ENCODE assay signal across 8 cellular contexts in genomic region chr3:4834403-4834866, GRCh38.
DNase-seq lines count a peak whose midpoint lies in the region; ATAC-seq and TF ChIP-seq lines count a peak whose summit lies in the region.

No MANE protein-coding gene starts in this region.

- no peak overlapping the region for H3K4me3 ChIP-seq in psoas muscle

- H3K27ac Mint-ChIP-seq in dendritic cell treated with granulocyte-macrophage colony-stimulating factor and Interleukin-4, amounts not matched to agents 40 ng/mL and 50 ng/mL, for 4 days: peak overlapping the region; percentile 61
- H3K27ac Mint-ChIP-seq in stimulated activated naive CD8-positive, alpha-beta T cell treated with anti-CD3 and anti-CD28 coated beads, Interleukin-15, amount 100 ng/mL, for 72 hours: peak overlapping the region; percentile 91 to 98

- WGBS in psoas muscle, 3 donors: 70 to 81% (median 78%) methylated on average over 8 of the region's 8 CpGs

- intact Hi-C loops in dendritic cell treated with granulocyte-macrophage colony-stimulating factor and Interleukin-4, amounts not matched to agents 40 ng/mL and 50 ng/mL, for 4 days (cut with micrococcal nuclease): no loop called here
- intact Hi-C loops in psoas muscle (cut with DNase I): no loop called here

- ATAC-seq in GM18517 (IDR thresholded peaks at IDR 0.05; ENCODE audit: unreplicated experiment) (peak; percentile 50), HG02981 (IDR thresholded peaks at IDR 0.05; ENCODE audit: unreplicated experiment) (peak; percentile 62), psoas muscle (no peak)
- ATAC-seq in stimulated activated naive CD8-positive, alpha-beta T cell treated with anti-CD3 and anti-CD28 coated beads, Interleukin-15, amount 100 ng/mL, for 72 hours: peak; percentile 72

- peaks cover 60% of the 10 kb centered on the region for H3K4me1 Mint-ChIP-seq in dendritic cell treated with granulocyte-macrophage colony-stimulating factor and Interleukin-4, amounts not matched to agents 40 ng/mL and 50 ng/mL, for 4 days (ENCODE audit: low read depth)
- H3K4me1 Mint-ChIP-seq in stimulated activated naive CD8-positive, alpha-beta T cell treated with anti-CD3 and anti-CD28 coated beads, Interleukin-15, amount 100 ng/mL, for 72 hours: peaks cover 93% of the 10 kb centered on the region

- no peak for TF ChIP-seq CTCF in psoas muscle (IDR thresholded peaks at IDR 0.05)

- no peaks in the 10 kb centered on the region for H3K9me3 ChIP-seq in psoas muscle

- no peaks in the 10 kb centered on the region for H3K36me3 ChIP-seq in psoas muscle (ENCODE audit: insufficient read depth in 1 of 2, low read depth in 1 of 2)

- H3K27me3 ChIP-seq in psoas muscle (ENCODE audit: insufficient read depth in 3 of 3, low read length in 2 of 3): no peaks in the 10 kb centered on the region

- H3K27ac ChIP-seq in psoas muscle: no peak overlapping the region

- H3K4me3 Mint-ChIP-seq in dendritic cell treated with granulocyte-macrophage colony-stimulating factor and Interleukin-4, amounts not matched to agents 40 ng/mL and 50 ng/mL, for 4 days: no peak overlapping the region
- H3K4me3 Mint-ChIP-seq in stimulated activated naive CD8-positive, alpha-beta T cell treated with anti-CD3 and anti-CD28 coated beads, Interleukin-15, amount 100 ng/mL, for 72 hours: peak overlapping the region; percentile 76 to 78

- DNase-seq in T-helper 22 cell (ENCODE audit: low read depth) (peak; percentile 69), ureter (ENCODE audit: low spot score) (no peak), psoas muscle (no peak), NCI-H2029 treated with DMSO at 0.1 percent for 48 hours (lab: John Stamatoyannopoulos, UW) (no peak)
- peak; percentile 77 to 89 for DNase-seq in stimulated activated naive CD8-positive, alpha-beta T cell treated with anti-CD3 and anti-CD28 coated beads, Interleukin-15, amount 100 ng/mL, for 72 hours

- H3K36me3 Mint-ChIP-seq in dendritic cell treated with granulocyte-macrophage colony-stimulating factor and Interleukin-4, amounts not matched to agents 40 ng/mL and 50 ng/mL, for 4 days (ENCODE audit: low read depth): peaks cover 18% of the 10 kb centered on the region

- H3K4me1 ChIP-seq in psoas muscle: no peaks in the 10 kb centered on the region

- no peaks in the 10 kb centered on the region for H3K27me3 Mint-ChIP-seq in dendritic cell treated with granulocyte-macrophage colony-stimulating factor and Interleukin-4, amounts not matched to agents 40 ng/mL and 50 ng/mL, for 4 days
- H3K27me3 Mint-ChIP-seq in stimulated activated naive CD8-positive, alpha-beta T cell treated with anti-CD3 and anti-CD28 coated beads, Interleukin-15, amount 100 ng/mL, for 72 hours: no peaks in the 10 kb centered on the region

- no peaks in the 10 kb centered on the region for H3K9me3 Mint-ChIP-seq in dendritic cell treated with granulocyte-macrophage colony-stimulating factor and Interleukin-4, amounts not matched to agents 40 ng/mL and 50 ng/mL, for 4 days
- H3K9me3 Mint-ChIP-seq in stimulated activated naive CD8-positive, alpha-beta T cell treated with anti-CD3 and anti-CD28 coated beads, Interleukin-15, amount 100 ng/mL, for 72 hours: no peaks in the 10 kb centered on the region

Comparison
In these comparisons a context has a peak if more than half of its experiments do, and no peak if none do; other contexts are left out.
1. ATAC-seq: peak in GM18517 (single experiment), HG02981 (single experiment) and stimulated activated naive CD8-positive, alpha-beta T cell treated with anti-CD3 and anti-CD28 coated beads, Interleukin-15, amount 100 ng/mL, for 72 hours (single experiment); none in psoas muscle (0 of 4).
2. DNase-seq: peak in T-helper 22 cell (single experiment) and stimulated activated naive CD8-positive, alpha-beta T cell treated with anti-CD3 and anti-CD28 coated beads, Interleukin-15, amount 100 ng/mL, for 72 hours (2 of 2); none in ureter (single experiment), psoas muscle (0 of 2) and NCI-H2029 treated with DMSO at 0.1 percent for 48 hours (single experiment).